In genomic region chr2:242085941-242086621, GRCh38 we compare ENCODE assay signal across 8 cellular contexts.
DNase-seq lines count a peak whose midpoint lies in the region; TF ChIP-seq lines count a peak whose summit lies in the region.

No MANE protein-coding gene starts in this region.

- H3K9me3 ChIP-seq in Loucy (ENCODE audit: insufficient read depth, low read depth, low read length) (no peaks in the 10 kb centered on the region), mucosa of rectum (ENCODE audit: control insufficient read depth in 2 of 2, low read length in 2 of 2) (no peaks in the 10 kb centered on the region), prostate gland (no peaks in the 10 kb centered on the region)

- H3K9me2 ChIP-seq in Loucy (replicated peaks; ENCODE audit: low read depth, low read length): no peaks in the 10 kb centered on the region

- H3K4me2 ChIP-seq in Loucy (ENCODE audit: low read depth, low read length, poor library complexity, severe bottlenecking): peak overlapping the region; percentile 74

- H3K79me2 ChIP-seq in Loucy (ENCODE audit: insufficient read depth, low read length): peaks cover 12% of the 10 kb centered on the region; the same call in 1 of the 2 replicates

- peak overlapping the region; percentile 62 for H3K9ac ChIP-seq in Loucy (ENCODE audit: low read depth, low read length, poor library complexity, severe bottlenecking)
- H3K9ac ChIP-seq in mucosa of rectum (ENCODE audit: low read depth in 1 of 2, low read length in 2 of 2): no peak overlapping the region

- H3K4me1 ChIP-seq in Loucy (ENCODE audit: insufficient read depth, low read length, poor library complexity, severe bottlenecking) (peaks cover 36% of the 10 kb centered on the region), mucosa of rectum (ENCODE audit: control insufficient read depth in 2 of 2, insufficient read depth in 2 of 2, low read length in 2 of 2) (peaks cover 0 to 2% of the 10 kb centered on the region in 2 donors), prostate gland (replicated peaks) (no peaks in the 10 kb centered on the region)

- TF ChIP-seq POLR2A in GM19099 (IDR thresholded peaks at IDR 0.05; ENCODE audit: extremely low read depth, insufficient read length, low read depth) (peak; percentile 25), prostate gland (IDR thresholded peaks at IDR 0.05) (no peak)

- no peaks in the 10 kb centered on the region for H3F3A ChIP-seq in Loucy (ENCODE audit: low read depth)

- H3K27ac ChIP-seq in angular gyrus (ENCODE audit: low read depth, low read length) (peak overlapping the region; percentile 35), mucosa of rectum (ENCODE audit: low read depth in 2 of 2, low read length in 2 of 2) (peak overlapping the region; percentile 39 to 49), prostate gland (no peak overlapping the region)

- TF ChIP-seq CTCF in Loucy (conservative IDR thresholded peaks at IDR 0.05; ENCODE audit: low read length): no peak
- no peak for TF ChIP-seq CTCF in prostate gland (IDR thresholded peaks at IDR 0.05)

- no peaks in the 10 kb centered on the region for H4K20me1 ChIP-seq in Loucy (ENCODE audit: insufficient read depth, low read length, poor library complexity, severe bottlenecking)

- intact Hi-C loops in prostate gland (cut with DNase I): no loop called here

- no peaks in the 10 kb centered on the region for H3K27me3 ChIP-seq in Loucy (ENCODE audit: insufficient read depth, low read length, poor library complexity, severe bottlenecking)
- no peaks in the 10 kb centered on the region for H3K27me3 ChIP-seq in mucosa of rectum (ENCODE audit: control insufficient read depth in 2 of 2, insufficient read depth in 2 of 2, low read length in 2 of 2)
- H3K27me3 ChIP-seq in prostate gland (replicated peaks; ENCODE audit: insufficient read depth): no peaks in the 10 kb centered on the region

- DNase-seq in ecto neural progenitor cell (ENCODE audit: low spot score) (no peak), prostate gland (ENCODE audit: low spot score) (no peak), NCI-H1436 treated with DMSO at 0.1 percent for 48 hours (lab: John Stamatoyannopoulos, UW) (no peak), iPS-NIHi7 (ENCODE audit: extremely low spot score) (no peak)

- H2AFZ ChIP-seq in Loucy (ENCODE audit: low read length): peak overlapping the region; percentile 78

- H3K4me3 ChIP-seq in Loucy (ENCODE audit: low read length, poor library complexity, severe bottlenecking): peak overlapping the region; percentile 61
- H3K4me3 ChIP-seq in mucosa of rectum (ENCODE audit: low read length in 2 of 2): peak overlapping the region; percentile 11 to 30
- no peak overlapping the region for H3K4me3 ChIP-seq in prostate gland

- 52% methylated on average over 6 of the region's 6 CpGs for WGBS in prostate gland

- H3K36me3 ChIP-seq in Loucy (ENCODE audit: insufficient read depth, low read length) (no peaks in the 10 kb centered on the region), mucosa of rectum (ENCODE audit: control insufficient read depth in 2 of 2, insufficient read depth in 2 of 2, low read length in 2 of 2) (no peaks in the 10 kb centered on the region), prostate gland (no peaks in the 10 kb centered on the region)

Comparison
In these comparisons a context has a peak if more than half of its experiments do, and no peak if none do; other contexts are left out.
1. H3K4me3 ChIP-seq: peak in Loucy (single experiment) and mucosa of rectum (2 of 2); none in prostate gland (0 of 2).
2. H3K27ac ChIP-seq: peak in angular gyrus (single experiment) and mucosa of rectum (2 of 2); none in prostate gland (0 of 2).